ENCODE assay signal across 20 cellular contexts in the genomic region with DNA sequence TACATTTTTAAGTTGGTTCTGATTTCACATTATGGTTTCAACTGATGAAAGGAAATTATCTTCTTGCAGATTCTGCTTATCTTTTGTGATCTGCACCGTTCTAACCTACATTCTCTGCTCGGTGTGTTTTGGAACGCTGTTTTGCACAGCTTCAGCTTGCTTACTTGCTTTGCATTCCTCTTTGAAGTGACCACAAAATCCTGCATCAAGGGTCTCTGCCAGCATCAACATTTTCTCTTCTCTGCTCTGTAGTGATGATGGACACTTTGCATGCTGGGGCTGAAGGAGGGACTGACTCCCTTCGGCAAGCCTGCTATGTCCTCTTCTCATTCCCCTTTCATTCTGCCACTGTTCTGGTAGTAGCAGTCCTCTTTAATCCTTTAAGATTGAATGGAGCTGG.
"Had no signal": no experiment of that assay in that cellular context is flagged by ENCODE, and none has a peak within 500 bp of the region (broad histone marks: within the 10 kb centered on the region; RNA-seq: fewer than 3 reads in every experiment).

No MANE protein-coding gene starts in this region.

- H3K4me1 ChIP-seq: SJSA1 had no signal

- H3K9ac ChIP-seq: KMS-11 had no signal

- DNase-seq: MG63, NCI-H1092, NCI-H1105 treated with DMSO at 0.1 percent for 48 hours, NCI-H1417 treated with DMSO at 0.1 percent for 48 hours, NCI-H146, NCI-H187, NCI-H2029 treated with DMSO at 0.1 percent for 48 hours, NCI-H2107, NCI-H2227 treated with DMSO at 0.1 percent for 48 hours, NCI-H524, NCI-H526 treated with DMSO at 0.1 percent for 48 hours, NCI-H748 treated with DMSO at 0.1 percent for 48 hours, Right ventricle myocardium superior, RPMI8226, SIG-M5, T-helper 1 cell had no signal

- H3K4me3 ChIP-seq: K562, MG63, SJSA1, SK-N-MC had no signal

- H3K4me2 ChIP-seq: KMS-11 had no signal

- H3K27ac ChIP-seq: KMS-11, SJSA1, SK-N-MC had no signal

- H3K27me3 ChIP-seq: MG63, SJSA1 had no signal

- H3K9me3 ChIP-seq: MG63 had no signal

- H3K36me3 ChIP-seq: MG63, SJSA1 had no signal
